Comparison of ENCODE assay signal across 16 cellular contexts in genomic region chr2:130241041-130241707, GRCh38. TPM values are rescaled to one million over a fixed set of nuclear protein-coding genes. Genes with fewer than 3 reads are reported as not detected.
DNase-seq lines count a peak whose midpoint lies in the region; FAIRE-seq and TF ChIP-seq lines count a peak whose summit lies in the region.
"Had no signal": no experiment of that assay in that cellular context is flagged by ENCODE, and none has a peak within 500 bp of the region (broad histone marks: within the 10 kb centered on the region; RNA-seq: fewer than 3 reads in every experiment).

No MANE protein-coding gene starts in this region.

- H3K27me3 Mint-ChIP-seq in neural progenitor cell (ENCODE audit: insufficient read depth, low read depth): no peaks in the 10 kb centered on the region

- 86 to 93% methylated on average over 8 of the region's 8 CpGs for WGBS in testis, 2 donors

- no peaks in the 10 kb centered on the region for H3K4me1 ChIP-seq in neural progenitor cell
- H3K4me1 ChIP-seq in testis: no peaks in the 10 kb centered on the region
- H3K4me1 ChIP-seq in tibial artery: no peaks in the 10 kb centered on the region
- H3K4me1 ChIP-seq: BE2C had no signal

- H3K9ac ChIP-seq in neural progenitor cell: no peak overlapping the region

- intact Hi-C loops in testis (cut with DNase I; ENCODE audit: low total_unique reads): no loop called here
- intact Hi-C loops in tibial artery (cut with DNase I; ENCODE audit: low total_unique reads): no loop called here

- H3K4me3 ChIP-seq in astrocyte of the spinal cord (ENCODE audit: low read depth, low read length) (no peak overlapping the region), neural progenitor cell (no peak overlapping the region), testis (no peak overlapping the region), tibial artery (no peak overlapping the region)

- no peaks in the 10 kb centered on the region for H3K79me2 ChIP-seq in neural progenitor cell (ENCODE audit: low read depth)

- in situ Hi-C loops in astrocyte of the spinal cord (cut with HindIII; ENCODE audit: low sequenced_read_pairs): no loop called here

- peak; percentile 29 for DNase-seq in AG08395 (ENCODE audit: low spot score)
- DNase-seq in HTR-8/SVneo (ENCODE audit: insufficient read length, low spot score): peak; percentile 68
- DNase-seq in astrocyte of the spinal cord (ENCODE audit: low read depth, low spot score): peak; percentile 13
- DNase-seq in kidney tubule cell (ENCODE audit: low spot score): peak; percentile 95
- no peak for DNase-seq in neural progenitor cell (ENCODE audit: low spot score)
- DNase-seq in testis: no peak
- no peak for DNase-seq in NCI-H187 (lab: John Stamatoyannopoulos, UW)
- no peak for DNase-seq in tibial artery
- DNase-seq: activated CD4-positive, alpha-beta memory T cell treated with anti-CD3 and anti-CD28 coated beads for 36 hours; activated naive CD4-positive, alpha-beta T cell treated with anti-CD3 and anti-CD28 coated beads, Interleukin-2, amount 50 U/mL, for 16 hours; BE2C; H9; NCI-H524 treated with DMSO at 0.1 percent for 48 hours; stimulated activated CD4-positive, alpha-beta T cell treated with anti-CD3 and anti-CD28 coated beads, Interleukin-15, amount 100 ng/mL, for 24 hours; stimulated activated naive CD4-positive, alpha-beta T cell had no signal

- no peak overlapping the region for H2AFZ ChIP-seq in neural progenitor cell (replicated peaks)

- TF ChIP-seq CTCF in astrocyte of the spinal cord (IDR thresholded peaks at IDR 0.05; ENCODE audit: low read depth, low read length) (no peak), neural progenitor cell (IDR thresholded peaks at IDR 0.05) (no peak), testis (IDR thresholded peaks at IDR 0.05) (no peak), tibial artery (IDR thresholded peaks at IDR 0.05) (no peak)

- H3K27me3 ChIP-seq in neural progenitor cell (no peaks in the 10 kb centered on the region), testis (no peaks in the 10 kb centered on the region), tibial artery (peaks cover 0 to 4% of the 10 kb centered on the region in 2 donors)
- H3K27me3 ChIP-seq: BE2C had no signal

- no peak overlapping the region for H3K4me3 Mint-ChIP-seq in neural progenitor cell
- H3K4me3 Mint-ChIP-seq: activated CD4-positive, alpha-beta memory T cell treated with anti-CD3 and anti-CD28 coated beads for 36 hours; H9 had no signal

- no peaks in the 10 kb centered on the region for H3K36me3 ChIP-seq in neural progenitor cell
- no peaks in the 10 kb centered on the region for H3K36me3 ChIP-seq in testis (ENCODE audit: low read depth, missing control alignments)
- no peaks in the 10 kb centered on the region for H3K36me3 ChIP-seq in tibial artery
- H3K36me3 ChIP-seq: BE2C had no signal

- H3K27ac Mint-ChIP-seq in neural progenitor cell: no peak overlapping the region
- H3K27ac Mint-ChIP-seq: activated CD4-positive, alpha-beta memory T cell treated with anti-CD3 and anti-CD28 coated beads for 36 hours; H9 had no signal

- H3K27ac ChIP-seq in neural progenitor cell: no peak overlapping the region
- H3K27ac ChIP-seq in testis: no peak overlapping the region
- H3K27ac ChIP-seq in tibial artery: no peak overlapping the region

- H3K9me3 ChIP-seq in neural progenitor cell (ENCODE audit: low read depth) (no peaks in the 10 kb centered on the region), testis (no peaks in the 10 kb centered on the region), tibial artery (no peaks in the 10 kb centered on the region)
- H3K9me3 ChIP-seq: BE2C had no signal

- no peaks in the 10 kb centered on the region for H3K9me3 Mint-ChIP-seq in neural progenitor cell
- H3K9me3 Mint-ChIP-seq: activated CD4-positive, alpha-beta memory T cell treated with anti-CD3 and anti-CD28 coated beads for 36 hours; H9 had no signal

- no peak overlapping the region for H3K4me2 ChIP-seq in neural progenitor cell

- TF ChIP-seq POLR2A in testis (IDR thresholded peaks at IDR 0.05): no peak

- no peaks in the 10 kb centered on the region for H4K20me1 ChIP-seq in neural progenitor cell (ENCODE audit: low read depth)

- no peaks in the 10 kb centered on the region for H3K4me1 Mint-ChIP-seq in neural progenitor cell

- H3K36me3 Mint-ChIP-seq in neural progenitor cell: no peaks in the 10 kb centered on the region
- H3K36me3 Mint-ChIP-seq: activated CD4-positive, alpha-beta memory T cell treated with anti-CD3 and anti-CD28 coated beads for 36 hours had no signal

- H3F3A ChIP-seq in neural progenitor cell (ENCODE audit: low read depth): no peaks in the 10 kb centered on the region

- no peak for FAIRE-seq in HTR-8/SVneo (lab: Jason Lieb, UNC)

RNA-seq across cellular contexts. Expression of gene TUBA3E, which starts 42.9 kb away (rescaled TPM):
- not detected in 2 replicates for total RNA-seq in neural progenitor cell (ENCODE audit: low replicate concordance)
- 100 to 1,000 TPM; 129 to 141 TPM for total RNA-seq in testis
- 386 TPM for polyA plus RNA-seq in testis (ENCODE audit: insufficient read depth, low read depth, low replicate concordance)
- total RNA-seq: activated CD4-positive, alpha-beta memory T cell treated with anti-CD3 and anti-CD28 coated beads for 36 hours; dermis microvascular lymphatic vessel endothelial cell had no signal

RNA-seq across cellular contexts. Expression of gene MZT2B, which starts 59.1 kb away (rescaled TPM):
- total RNA-seq in neural progenitor cell (ENCODE audit: low replicate concordance) (21.4 and 91.8 TPM in 2 replicates), testis (100 to 1,000 TPM; 132 to 137 TPM)
- 264 TPM for polyA plus RNA-seq in testis (ENCODE audit: insufficient read depth, low read depth, low replicate concordance)

RNA-seq across cellular contexts. Expression of gene SMPD4, which starts 59.8 kb away (rescaled TPM):
- 23.6 and 45.1 TPM in 2 replicates for total RNA-seq in neural progenitor cell (ENCODE audit: low replicate concordance)
- total RNA-seq in testis: 100 to 1,000 TPM; 101 to 121 TPM
- 89.0 TPM for polyA plus RNA-seq in testis (ENCODE audit: insufficient read depth, low read depth, low replicate concordance)

Comparison
In these comparisons a context has a peak if more than half of its experiments do, and no peak if none do; other contexts are left out.
1. DNase-seq: peak in AG08395 (single experiment), HTR-8/SVneo (single experiment), astrocyte of the spinal cord (single experiment) and kidney tubule cell (single experiment); none in neural progenitor cell (single experiment), testis (single experiment), NCI-H187 (0 of 2) and tibial artery (0 of 2).
2. RNA of gene TUBA3E, which starts 42.9 kb away (total RNA-seq): 129 to 141 TPM in testis; not detected in neural progenitor cell; every median in the first group is over 100 times any median in the second.